In the genomic region with DNA sequence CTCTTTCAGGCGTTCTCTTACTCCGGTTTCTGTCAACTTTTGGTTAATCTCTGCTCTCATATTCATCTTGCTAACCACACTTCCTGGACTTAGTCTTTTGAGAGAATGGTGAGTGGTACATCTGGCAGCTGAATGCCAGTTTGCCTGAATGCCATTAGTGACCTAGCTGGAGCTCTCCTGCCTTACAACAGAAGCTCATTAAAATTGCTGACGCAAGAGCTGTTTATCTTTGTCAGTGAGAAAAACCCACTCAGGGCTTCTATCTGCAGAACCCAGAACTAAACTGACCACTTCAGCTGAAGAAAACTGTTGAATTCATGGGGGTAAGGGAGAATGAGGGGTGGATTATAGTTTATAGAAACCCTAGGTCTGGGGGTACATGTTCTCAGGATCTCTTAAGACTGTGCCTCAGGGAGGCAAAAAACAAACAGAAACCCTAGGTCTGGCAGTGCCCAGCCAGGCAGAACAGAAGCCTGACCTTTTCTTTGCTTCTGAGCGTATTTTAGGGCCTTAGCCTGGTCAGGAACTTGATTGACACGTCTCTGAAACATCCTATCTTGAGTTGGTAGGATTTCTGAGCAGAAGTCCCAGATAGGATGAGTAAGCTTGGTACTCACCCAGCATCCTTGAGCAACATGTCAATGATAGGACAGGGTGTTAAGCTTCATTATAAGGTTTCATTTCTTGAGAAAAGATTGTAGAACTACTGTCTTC, we compare ENCODE assay signal across 10 cellular contexts. TPM values are rescaled to one million over a fixed set of nuclear protein-coding genes. Genes with fewer than 3 reads are reported as not detected.
DNase-seq lines count a peak whose midpoint lies in the region; TF ChIP-seq lines count a peak whose summit lies in the region.
"Had no signal": no experiment of that assay in that cellular context is flagged by ENCODE, and none has a peak within 500 bp of the region (broad histone marks: within the 10 kb centered on the region; RNA-seq: fewer than 3 reads in every experiment).

No MANE protein-coding gene starts in this region.

- no peak overlapping the region for H3K4me3 ChIP-seq in epithelial cell of esophagus (ENCODE audit: low read length)

- DNase-seq in H4 (ENCODE audit: low spot score) (peak; percentile 9), NCI-H774 (lab: John Stamatoyannopoulos, UW) (peak; percentile 1), epithelial cell of esophagus (ENCODE audit: low read depth) (peak; percentile 42), retina (peak; percentile 71), NCI-H1436 treated with DMSO at 0.1 percent for 48 hours (lab: John Stamatoyannopoulos, UW) (no peak), KG1 (lab: John Stamatoyannopoulos, UW) (no peak), LoVo (ENCODE audit: low spot score) (no peak)
- DNase-seq: activated naive CD8-positive, alpha-beta T cell treated with anti-CD3 and anti-CD28 coated beads, Interleukin-2, amount 50 U/mL, for 24 hours; Karpas-422; NCI-H748 treated with DMSO at 0.1 percent for 48 hours had no signal

- TF ChIP-seq CTCF in epithelial cell of esophagus (IDR thresholded peaks at IDR 0.05; ENCODE audit: insufficient read depth, low read depth, low read length, missing control alignments) = no peak

RNA-seq across cellular contexts. Expression of gene YWHAH, which starts 52.8 kb away (rescaled TPM):
- 84.5 and 105 TPM in 2 replicates for total RNA-seq in H4 (2014; rRNA removed; shearing (Covaris generic))

Comparison
In these comparisons a context has a peak if more than half of its experiments do, and no peak if none do; other contexts are left out.
1. DNase-seq: peak in H4 (single experiment), NCI-H774 (single experiment), epithelial cell of esophagus (single experiment) and retina (single experiment); none in NCI-H1436 treated with DMSO at 0.1 percent for 48 hours (single experiment), KG1 (single experiment) and LoVo (single experiment).